ENCODE assay signal across 1 cellular context in genomic region chrX:109536439-109537323, GRCh38.
TF ChIP-seq lines count a peak whose summit lies in the region.

TSS of gene NXT2 (plus strand) at chrX:109536844. CDS start at chrX:109537007, 163 bp downstream.

TF ChIP-seq in HEK293, 187 proteins besides CTCF, POLR2A, EP300 and RAD21 (continued from another document and continues in another):
- 0 out of 2 replicates have a peak, but pooled peaks have one; percentile 66 for TF ChIP-seq ZNF280D (tag by site-specific recombination; IDR thresholded peaks at IDR 0.05)
- TF ChIP-seq ELK4 (IDR thresholded peaks at IDR 0.05; ENCODE audit: borderline replicate concordance, low read depth, low read length): no peak
- no peak for TF ChIP-seq WT1 (tag by site-specific recombination; IDR thresholded peaks at IDR 0.05)
- TF ChIP-seq ZNF639 (tag by site-specific recombination; IDR thresholded peaks at IDR 0.05): peak; percentile 92
- TF ChIP-seq PBX3 (CRISPR knock-in tag; IDR thresholded peaks at IDR 0.05): no peak
- TF ChIP-seq ZNF350 (tag by site-specific recombination; IDR thresholded peaks at IDR 0.05): peak; percentile 50; the same call in 1 of the 2 replicates
- TF ChIP-seq ZNF157 (tag by site-specific recombination; IDR thresholded peaks at IDR 0.05): no peak
- peak; percentile 90; the same call in 1 of the 2 replicates for TF ChIP-seq ZSCAN18 (tag by site-specific recombination; IDR thresholded peaks at IDR 0.05)
- TF ChIP-seq ZNF223 (tag by site-specific recombination; IDR thresholded peaks at IDR 0.05): no peak
- TF ChIP-seq ZNF692 (tag by site-specific recombination; IDR thresholded peaks at IDR 0.05): 0 out of 2 replicates have a peak, but pooled peaks have one; percentile 25
- TF ChIP-seq ZNF76 (tag by site-specific recombination; IDR thresholded peaks at IDR 0.05; ENCODE audit: borderline replicate concordance, low read depth): peak; percentile 66; the same call in 1 of the 2 replicates
- no peak for TF ChIP-seq ZBTB44 (tag by site-specific recombination; IDR thresholded peaks at IDR 0.05)
- TF ChIP-seq ZNF513 (tag by site-specific recombination; IDR thresholded peaks at IDR 0.05): no peak
- TF ChIP-seq ZNF629 (tag by site-specific recombination; IDR thresholded peaks at IDR 0.05): peak; percentile 64
- TF ChIP-seq ZFP69B (tag by site-specific recombination; IDR thresholded peaks at IDR 0.05): peak; percentile 17; the same call in 1 of the 2 replicates
- TF ChIP-seq GLI4 (tag by site-specific recombination; IDR thresholded peaks at IDR 0.05): peak; percentile 83; the same call in 1 of the 2 replicates
- no peak for TF ChIP-seq ZNF837 (tag by site-specific recombination; IDR thresholded peaks at IDR 0.05)
- TF ChIP-seq ZBTB8A (tag by site-specific recombination; IDR thresholded peaks at IDR 0.05): no peak
- TF ChIP-seq ZNF549 (tag by site-specific recombination; IDR thresholded peaks at IDR 0.05): no peak
- no peak for TF ChIP-seq ZNF239 (tag by site-specific recombination; IDR thresholded peaks at IDR 0.05)
- TF ChIP-seq ZNF292 (tag by site-specific recombination; IDR thresholded peaks at IDR 0.05; ENCODE audit: borderline replicate concordance, low read depth): no peak
- no peak for TF ChIP-seq ZNF544 (tag by site-specific recombination; IDR thresholded peaks at IDR 0.05)
- peak; percentile 96 for TF ChIP-seq KLF16 (tag by site-specific recombination; IDR thresholded peaks at IDR 0.05)
- peak; percentile 99 for TF ChIP-seq ZBTB11 (tag by site-specific recombination; conservative IDR thresholded peaks at IDR 0.05; ENCODE audit: low read depth)
- peak; percentile 55 for TF ChIP-seq ZNF660 (tag by site-specific recombination; IDR thresholded peaks at IDR 0.05)
- peak; percentile 85; the same call in 1 of the 2 replicates for TF ChIP-seq ZNF324 (tag by site-specific recombination; IDR thresholded peaks at IDR 0.05)
- no peak for TF ChIP-seq ZNF404 (tag by site-specific recombination; IDR thresholded peaks at IDR 0.05)
- no peak for TF ChIP-seq ZNF830 (tag by site-specific recombination; IDR thresholded peaks at IDR 0.05; ENCODE audit: low read depth)
- peak; percentile 64; the same call in 1 of the 2 replicates for TF ChIP-seq KLF7 (tag by site-specific recombination; IDR thresholded peaks at IDR 0.05; ENCODE audit: borderline replicate concordance)
- TF ChIP-seq ZNF555 (tag by site-specific recombination; conservative IDR thresholded peaks at IDR 0.05): no peak
- peak; percentile 79 for TF ChIP-seq ZNF580 (tag by site-specific recombination; IDR thresholded peaks at IDR 0.05)
- TF ChIP-seq KLF8 (tag by site-specific recombination; IDR thresholded peaks at IDR 0.05): peak; percentile 89
- TF ChIP-seq ZNF302 (tag by site-specific recombination; IDR thresholded peaks at IDR 0.05; ENCODE audit: low read depth): no peak
- TF ChIP-seq ZNF335 (tag by site-specific recombination; conservative IDR thresholded peaks at IDR 0.05): peak; percentile 71
- no peak for TF ChIP-seq ZNF585B (tag by site-specific recombination; IDR thresholded peaks at IDR 0.05)
- no peak for TF ChIP-seq GLIS2 (tag by site-specific recombination; IDR thresholded peaks at IDR 0.05)
- TF ChIP-seq PRDM1 (tag by site-specific recombination; IDR thresholded peaks at IDR 0.05): no peak
- no peak for TF ChIP-seq ZNF624 (tag by site-specific recombination; IDR thresholded peaks at IDR 0.05)
- 0 out of 2 replicates have a peak, but pooled peaks have one; percentile 60 for TF ChIP-seq ZSCAN23 (tag by site-specific recombination; IDR thresholded peaks at IDR 0.05)
- TF ChIP-seq SP3 (tag by site-specific recombination; IDR thresholded peaks at IDR 0.05): peak; percentile 93
- TF ChIP-seq ZNF132 (tag by site-specific recombination; IDR thresholded peaks at IDR 0.05; ENCODE audit: borderline replicate concordance): no peak
- TF ChIP-seq ZBTB1 (tag by site-specific recombination; IDR thresholded peaks at IDR 0.05): peak; percentile 68; the same call in 1 of the 2 replicates
- TF ChIP-seq ZNF510 (tag by site-specific recombination; IDR thresholded peaks at IDR 0.05; ENCODE audit: insufficient replicate concordance): no peak
- no peak for TF ChIP-seq ZSCAN16 (tag by site-specific recombination; IDR thresholded peaks at IDR 0.05)
